Comparison of ENCODE assay signal across 27 cellular contexts in the genomic region with DNA sequence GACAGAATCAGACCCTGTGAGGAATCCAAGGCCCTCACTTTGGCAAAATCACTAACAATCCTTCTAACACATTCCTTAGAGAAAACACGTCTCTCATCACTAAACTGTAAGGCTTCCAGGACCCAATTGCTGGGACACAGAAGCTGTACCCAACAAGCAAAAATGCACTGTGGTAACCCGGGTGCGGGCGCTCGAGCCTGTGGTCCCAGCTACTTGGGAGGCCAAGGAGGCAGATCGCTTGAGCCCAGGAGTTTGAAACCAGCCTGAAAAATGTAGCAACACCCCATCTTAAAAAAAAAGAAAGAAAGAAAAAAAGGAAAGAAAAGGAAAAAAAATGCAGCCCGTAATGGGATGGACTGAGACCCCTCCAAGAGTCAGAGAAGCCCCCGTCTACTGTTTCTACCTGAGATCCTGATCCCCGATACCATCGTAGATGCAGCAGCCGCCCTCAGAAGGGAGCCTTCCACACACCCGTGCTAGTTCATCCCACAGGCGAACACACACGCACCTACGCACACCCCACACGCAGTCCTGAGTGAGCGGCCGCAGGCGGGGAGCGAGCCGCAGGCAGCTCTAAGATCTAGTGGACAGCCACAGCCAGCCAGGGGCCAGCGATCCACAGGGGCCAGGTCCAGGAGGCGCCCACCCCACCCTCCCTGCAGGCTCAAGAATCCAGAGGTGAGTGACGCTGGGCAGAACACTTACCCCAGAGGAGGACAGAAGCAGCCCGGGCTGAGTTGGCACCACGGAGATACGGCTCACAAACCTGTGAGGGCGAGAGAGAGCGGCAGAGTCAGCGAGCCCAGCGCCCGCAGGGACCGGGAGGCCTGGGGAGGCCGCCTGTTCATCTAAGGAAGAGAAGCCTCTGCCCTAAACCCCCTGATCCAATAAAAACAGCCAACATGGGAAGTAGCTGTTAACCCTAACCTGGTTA.
"Had no signal": no experiment of that assay in that cellular context is flagged by ENCODE, and none has a peak within 500 bp of the region (broad histone marks: within the 10 kb centered on the region; RNA-seq: fewer than 3 reads in every experiment).

No MANE protein-coding gene starts in this region.

- H3K27ac ChIP-seq: brain microvascular endothelial cell, epithelial cell of prostate, esophagus squamous epithelium, neutrophil, right lobe of liver, skin epidermis, upper lobe of left lung, vagina had no signal

- H3K27ac Mint-ChIP-seq: activated T-helper 17 cell treated with anti-CD3 and anti-CD28 coated beads, Interleukin-2, amount 50 U/mL, for 72 hours; progenitor cell of endocrine pancreas; stimulated activated naive CD8-positive, alpha-beta T cell treated with anti-CD3 and anti-CD28 coated beads, Interleukin-15, Interleukin-2, amounts not matched to agents 100 ng/mL and 50 ng/mL, for 24 hours; T-cell had no signal

- H3K4me3 ChIP-seq: esophagus squamous epithelium, ovary, right lobe of liver, skin epidermis, upper lobe of left lung, vagina had no signal

- ATAC-seq: activated T-helper 17 cell treated with anti-CD3 and anti-CD28 coated beads, Interleukin-2, amount 50 U/mL, for 72 hours; left cardiac atrium; right lobe of liver; T-cell had no signal

- H3K9me3 ChIP-seq: esophagus squamous epithelium, neutrophil, ovary, right lobe of liver, upper lobe of left lung, vagina had no signal

- DNase-seq: activated CD4-positive, alpha-beta T cell treated with anti-CD3 and anti-CD28 coated beads for 4 hours; activated CD4-positive, alpha-beta T cell treated with anti-CD3 and anti-CD28 coated beads, Interleukin-2, amount 50 U/mL, for 4 hours; activated CD8-positive, alpha-beta memory T cell treated with anti-CD3 and anti-CD28 coated beads for 24 hours; activated gamma-delta T cell treated with Interleukin-2 at 50 U/mL for 16 hours; activated naive CD4-positive, alpha-beta T cell treated with anti-CD3 and anti-CD28 coated beads, Interleukin-2, amount 50 U/mL, for 16 hours; activated T-cell treated with anti-CD3 and anti-CD28 coated beads, Interleukin-2, amount 50 U/mL, for 1 hour; amniotic stem cell; brain microvascular endothelial cell; esophagus squamous epithelium; foreskin melanocyte; left cardiac atrium; mammary epithelial cell; stimulated activated CD4-positive, alpha-beta T cell treated with anti-CD3 and anti-CD28 coated beads, Interleukin-12 subunit alpha, Interleukin-12 subunit beta, amount 100 ng/mL, for 4 hours; stimulated activated CD4-positive, alpha-beta T cell treated with anti-CD3 and anti-CD28 coated beads, Interleukin-4, amount 100 ng/mL, for 1 hour; substantia nigra; T-cell had no signal

- H3K4me1 ChIP-seq: right lobe of liver, vagina had no signal

- H3K9me3 Mint-ChIP-seq: activated T-helper 17 cell treated with anti-CD3 and anti-CD28 coated beads, Interleukin-2, amount 50 U/mL, for 72 hours; nephron; stimulated activated naive CD8-positive, alpha-beta T cell treated with anti-CD3 and anti-CD28 coated beads, Interleukin-15, Interleukin-2, amounts not matched to agents 100 ng/mL and 50 ng/mL, for 24 hours; T-cell had no signal

- H3K4me3 Mint-ChIP-seq: activated T-helper 17 cell treated with anti-CD3 and anti-CD28 coated beads, Interleukin-2, amount 50 U/mL, for 72 hours; nephron; stimulated activated naive CD8-positive, alpha-beta T cell treated with anti-CD3 and anti-CD28 coated beads, Interleukin-15, Interleukin-2, amounts not matched to agents 100 ng/mL and 50 ng/mL, for 24 hours; T-cell had no signal

- H3K36me3 ChIP-seq: ovary had no signal

- H3K27me3 ChIP-seq: brain microvascular endothelial cell, esophagus squamous epithelium, neutrophil, ovary, right lobe of liver, upper lobe of left lung, vagina had no signal

- H3K27me3 Mint-ChIP-seq: activated T-helper 17 cell treated with anti-CD3 and anti-CD28 coated beads, Interleukin-2, amount 50 U/mL, for 72 hours; progenitor cell of endocrine pancreas; stimulated activated naive CD8-positive, alpha-beta T cell treated with anti-CD3 and anti-CD28 coated beads, Interleukin-15, Interleukin-2, amounts not matched to agents 100 ng/mL and 50 ng/mL, for 24 hours; T-cell had no signal
